ENCODE assay signal across 1 cellular context in genomic region chr5:1010181-1010510, GRCh38.
TF ChIP-seq lines count a peak whose summit lies in the region.

No MANE protein-coding gene starts in this region.

TF ChIP-seq in H1, 55 proteins besides CTCF, POLR2A, EP300 and RAD21 (continued from another document):
- TF ChIP-seq, protein P1, sequence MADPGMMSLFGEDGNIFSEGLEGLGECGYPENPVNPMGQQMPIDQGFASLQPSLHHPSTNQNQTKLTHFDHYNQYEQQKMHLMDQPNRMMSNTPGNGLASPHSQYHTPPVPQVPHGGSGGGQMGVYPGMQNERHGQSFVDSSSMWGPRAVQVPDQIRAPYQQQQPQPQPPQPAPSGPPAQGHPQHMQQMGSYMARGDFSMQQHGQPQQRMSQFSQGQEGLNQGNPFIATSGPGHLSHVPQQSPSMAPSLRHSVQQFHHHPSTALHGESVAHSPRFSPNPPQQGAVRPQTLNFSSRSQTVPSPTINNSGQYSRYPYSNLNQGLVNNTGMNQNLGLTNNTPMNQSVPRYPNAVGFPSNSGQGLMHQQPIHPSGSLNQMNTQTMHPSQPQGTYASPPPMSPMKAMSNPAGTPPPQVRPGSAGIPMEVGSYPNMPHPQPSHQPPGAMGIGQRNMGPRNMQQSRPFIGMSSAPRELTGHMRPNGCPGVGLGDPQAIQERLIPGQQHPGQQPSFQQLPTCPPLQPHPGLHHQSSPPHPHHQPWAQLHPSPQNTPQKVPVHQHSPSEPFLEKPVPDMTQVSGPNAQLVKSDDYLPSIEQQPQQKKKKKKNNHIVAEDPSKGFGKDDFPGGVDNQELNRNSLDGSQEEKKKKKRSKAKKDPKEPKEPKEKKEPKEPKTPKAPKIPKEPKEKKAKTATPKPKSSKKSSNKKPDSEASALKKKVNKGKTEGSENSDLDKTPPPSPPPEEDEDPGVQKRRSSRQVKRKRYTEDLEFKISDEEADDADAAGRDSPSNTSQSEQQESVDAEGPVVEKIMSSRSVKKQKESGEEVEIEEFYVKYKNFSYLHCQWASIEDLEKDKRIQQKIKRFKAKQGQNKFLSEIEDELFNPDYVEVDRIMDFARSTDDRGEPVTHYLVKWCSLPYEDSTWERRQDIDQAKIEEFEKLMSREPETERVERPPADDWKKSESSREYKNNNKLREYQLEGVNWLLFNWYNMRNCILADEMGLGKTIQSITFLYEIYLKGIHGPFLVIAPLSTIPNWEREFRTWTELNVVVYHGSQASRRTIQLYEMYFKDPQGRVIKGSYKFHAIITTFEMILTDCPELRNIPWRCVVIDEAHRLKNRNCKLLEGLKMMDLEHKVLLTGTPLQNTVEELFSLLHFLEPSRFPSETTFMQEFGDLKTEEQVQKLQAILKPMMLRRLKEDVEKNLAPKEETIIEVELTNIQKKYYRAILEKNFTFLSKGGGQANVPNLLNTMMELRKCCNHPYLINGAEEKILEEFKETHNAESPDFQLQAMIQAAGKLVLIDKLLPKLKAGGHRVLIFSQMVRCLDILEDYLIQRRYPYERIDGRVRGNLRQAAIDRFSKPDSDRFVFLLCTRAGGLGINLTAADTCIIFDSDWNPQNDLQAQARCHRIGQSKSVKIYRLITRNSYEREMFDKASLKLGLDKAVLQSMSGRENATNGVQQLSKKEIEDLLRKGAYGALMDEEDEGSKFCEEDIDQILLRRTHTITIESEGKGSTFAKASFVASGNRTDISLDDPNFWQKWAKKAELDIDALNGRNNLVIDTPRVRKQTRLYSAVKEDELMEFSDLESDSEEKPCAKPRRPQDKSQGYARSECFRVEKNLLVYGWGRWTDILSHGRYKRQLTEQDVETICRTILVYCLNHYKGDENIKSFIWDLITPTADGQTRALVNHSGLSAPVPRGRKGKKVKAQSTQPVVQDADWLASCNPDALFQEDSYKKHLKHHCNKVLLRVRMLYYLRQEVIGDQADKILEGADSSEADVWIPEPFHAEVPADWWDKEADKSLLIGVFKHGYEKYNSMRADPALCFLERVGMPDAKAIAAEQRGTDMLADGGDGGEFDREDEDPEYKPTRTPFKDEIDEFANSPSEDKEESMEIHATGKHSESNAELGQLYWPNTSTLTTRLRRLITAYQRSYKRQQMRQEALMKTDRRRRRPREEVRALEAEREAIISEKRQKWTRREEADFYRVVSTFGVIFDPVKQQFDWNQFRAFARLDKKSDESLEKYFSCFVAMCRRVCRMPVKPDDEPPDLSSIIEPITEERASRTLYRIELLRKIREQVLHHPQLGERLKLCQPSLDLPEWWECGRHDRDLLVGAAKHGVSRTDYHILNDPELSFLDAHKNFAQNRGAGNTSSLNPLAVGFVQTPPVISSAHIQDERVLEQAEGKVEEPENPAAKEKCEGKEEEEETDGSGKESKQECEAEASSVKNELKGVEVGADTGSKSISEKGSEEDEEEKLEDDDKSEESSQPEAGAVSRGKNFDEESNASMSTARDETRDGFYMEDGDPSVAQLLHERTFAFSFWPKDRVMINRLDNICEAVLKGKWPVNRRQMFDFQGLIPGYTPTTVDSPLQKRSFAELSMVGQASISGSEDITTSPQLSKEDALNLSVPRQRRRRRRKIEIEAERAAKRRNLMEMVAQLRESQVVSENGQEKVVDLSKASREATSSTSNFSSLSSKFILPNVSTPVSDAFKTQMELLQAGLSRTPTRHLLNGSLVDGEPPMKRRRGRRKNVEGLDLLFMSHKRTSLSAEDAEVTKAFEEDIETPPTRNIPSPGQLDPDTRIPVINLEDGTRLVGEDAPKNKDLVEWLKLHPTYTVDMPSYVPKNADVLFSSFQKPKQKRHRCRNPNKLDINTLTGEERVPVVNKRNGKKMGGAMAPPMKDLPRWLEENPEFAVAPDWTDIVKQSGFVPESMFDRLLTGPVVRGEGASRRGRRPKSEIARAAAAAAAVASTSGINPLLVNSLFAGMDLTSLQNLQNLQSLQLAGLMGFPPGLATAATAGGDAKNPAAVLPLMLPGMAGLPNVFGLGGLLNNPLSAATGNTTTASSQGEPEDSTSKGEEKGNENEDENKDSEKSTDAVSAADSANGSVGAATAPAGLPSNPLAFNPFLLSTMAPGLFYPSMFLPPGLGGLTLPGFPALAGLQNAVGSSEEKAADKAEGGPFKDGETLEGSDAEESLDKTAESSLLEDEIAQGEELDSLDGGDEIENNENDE (IDR thresholded peaks at IDR 0.05; ENCODE audit: insufficient replicate concordance, low read length) = no peak
- TF ChIP-seq CEBPB (IDR thresholded peaks at IDR 0.05; ENCODE audit: low read depth, low read length) = no peak
- no peak for TF ChIP-seq POU5F1 (IDR thresholded peaks at IDR 0.05; ENCODE audit: low read depth, low read length)
- TF ChIP-seq ATF2 (IDR thresholded peaks at IDR 0.05; ENCODE audit: low read length) = no peak
